In genomic region chr2:7905756-7906155, GRCh38 we compare ENCODE assay signal across 22 cellular contexts.
A peak's percentile ranks its signal among the peaks of the same experiment; 100 is the strongest.
DNase-seq lines count a peak whose midpoint lies in the region; ATAC-seq lines count a peak whose summit lies in the region.
"Had no signal": no experiment of that assay in that cellular context is flagged by ENCODE, and none has a peak within 500 bp of the region (broad histone marks: within the 10 kb centered on the region; RNA-seq: fewer than 3 reads in every experiment).

No MANE protein-coding gene starts in this region.

- no peak overlapping the region for H3K9ac ChIP-seq in neuronal stem cell (ENCODE audit: low read depth, low read length, poor library complexity)

- H3K27ac ChIP-seq in neuronal stem cell (replicated peaks; ENCODE audit: low read length), result no peak overlapping the region
- H3K27ac ChIP-seq: adrenal gland, dorsolateral prefrontal cortex, gastrocnemius medialis, PC-9, SK-N-MC, spleen, thoracic aorta had no signal

- no peak overlapping the region for H2AFZ ChIP-seq in neuronal stem cell (ENCODE audit: low read length)
- H2AFZ ChIP-seq: PC-9 had no signal

- no peak overlapping the region for H3K18ac ChIP-seq in neuronal stem cell (ENCODE audit: low read length)

- no peak overlapping the region for H3K4ac ChIP-seq in neuronal stem cell (ENCODE audit: low read length)

- H3K4me1 ChIP-seq in neuronal stem cell (ENCODE audit: control insufficient read depth in 2 of 2, insufficient read depth in 1 of 2, low read depth in 1 of 2, low read length in 2 of 2), result peaks cover 0 to 2% of the 10 kb centered on the region in 2 donors
- H3K4me1 ChIP-seq: adrenal gland, gastrocnemius medialis, spleen had no signal

- no peak overlapping the region for H3K14ac ChIP-seq in neuronal stem cell (ENCODE audit: low read length)

- no peak overlapping the region for H3K4me3 ChIP-seq in neuronal stem cell (ENCODE audit: low read length in 2 of 2)
- H3K4me3 ChIP-seq: adrenal gland, dorsolateral prefrontal cortex, gastrocnemius medialis, PC-9, SK-N-MC, spleen, thoracic aorta had no signal

- H2BK120ac ChIP-seq in neuronal stem cell (ENCODE audit: low read depth, low read length), result no peak overlapping the region

- peak; percentile 91 for DNase-seq in DMS153 (lab: John Stamatoyannopoulos, UW)
- DNase-seq in NCI-H1436 treated with DMSO at 0.1 percent for 48 hours (lab: John Stamatoyannopoulos, UW), result peak; percentile 58
- peak; percentile 17 for DNase-seq in NCI-H2196 treated with DMSO at 0.1 percent for 48 hours (lab: John Stamatoyannopoulos, UW; ENCODE audit: unreplicated experiment)
- peak; percentile 42 for DNase-seq in cerebellar cortex (ENCODE audit: low spot score)
- DNase-seq in neuronal stem cell (ENCODE audit: low spot score), result no peak
- DNase-seq in central memory CD4-positive, alpha-beta T cell, result no peak
- DNase-seq in SK-N-DZ (ENCODE audit: low spot score), result no peak
- DNase-seq: activated CD8-positive, alpha-beta memory T cell treated with anti-CD3 and anti-CD28 coated beads, Interleukin-2, amount 10 ng/mL, durations not matched to agents 7 days and 5 days; activated effector memory CD4-positive, alpha-beta T cell treated with Interleukin-2 at 50 U/mL for 16 hours; adrenal gland; gastrocnemius medialis; left cardiac atrium; NCI-H446; nephron progenitor cell; PC-9; spleen; stimulated activated CD8-positive, alpha-beta memory T cell treated with anti-CD3 and anti-CD28 coated beads, Interleukin-4, amount 100 ng/mL, for 48 hours; T-helper 9 cell had no signal

- no peaks in the 10 kb centered on the region for H3K79me1 ChIP-seq in neuronal stem cell (ENCODE audit: low read depth, low read length)

- no peak overlapping the region for H2BK15ac ChIP-seq in neuronal stem cell (ENCODE audit: low read length)

- no peaks in the 10 kb centered on the region for H3K36me3 ChIP-seq in neuronal stem cell (replicated peaks in 1 of 2; ENCODE audit: control insufficient read depth in 2 of 2, insufficient read depth in 2 of 2, low read length in 2 of 2)
- H3K36me3 ChIP-seq: adrenal gland, gastrocnemius medialis, spleen, thoracic aorta had no signal

- no peak overlapping the region for H4K8ac ChIP-seq in neuronal stem cell (ENCODE audit: low read depth, low read length)

- H2BK5ac ChIP-seq in neuronal stem cell (ENCODE audit: low read length), result no peak overlapping the region

- H3K27me3 ChIP-seq in neuronal stem cell (ENCODE audit: control insufficient read depth in 3 of 3, insufficient read depth in 3 of 3, low read depth in 1 of 3, low read length in 3 of 3), result no peaks in the 10 kb centered on the region
- H3K27me3 ChIP-seq: adrenal gland, gastrocnemius medialis had no signal

- no peak overlapping the region for H2BK12ac ChIP-seq in neuronal stem cell (ENCODE audit: low read length)

- WGBS in neuronal stem cell (ENCODE audit: extremely low coverage in 2 of 2, insufficient read length in 2 of 2, insufficient replicate concordance in 1 of 2), 2 donors, result no CpG with 5 or more reads among the region's 12 CpGs

- no peak overlapping the region for H3K23ac ChIP-seq in neuronal stem cell (ENCODE audit: low read depth, low read length, poor library complexity)

- no peak overlapping the region for H2AK5ac ChIP-seq in neuronal stem cell (ENCODE audit: low read depth, low read length)

- H3K9me3 ChIP-seq in neuronal stem cell (replicated peaks in 1 of 2; ENCODE audit: control insufficient read depth in 2 of 2, insufficient read depth in 1 of 2, low read depth in 1 of 2, low read length in 2 of 2), result no peaks in the 10 kb centered on the region
- H3K9me3 ChIP-seq: adrenal gland, gastrocnemius medialis, spleen, thoracic aorta had no signal

- no peak overlapping the region for H3K4me2 ChIP-seq in neuronal stem cell (ENCODE audit: insufficient read depth, low read length, poor library complexity, severe bottlenecking)
- H3K4me2 ChIP-seq: PC-9 had no signal

- no peak for ATAC-seq in activated CD4-positive, CD25-positive, alpha-beta regulatory T cell treated with anti-CD3 and anti-CD28 coated beads, Interleukin-2, amount 50 U/mL, for 24 hours
- ATAC-seq: activated CD8-positive, alpha-beta memory T cell treated with anti-CD3 and anti-CD28 coated beads, Interleukin-2, amount 10 ng/mL, durations not matched to agents 7 days and 5 days; gastrocnemius medialis; left cardiac atrium had no signal

- no peak overlapping the region for H4K91ac ChIP-seq in neuronal stem cell (ENCODE audit: low read depth, low read length, poor library complexity)

Comparison
In these comparisons a context has a peak if more than half of its experiments do, and no peak if none do; other contexts are left out.
1. DNase-seq: peak in DMS153 (single experiment), NCI-H1436 treated with DMSO at 0.1 percent for 48 hours (single experiment), NCI-H2196 treated with DMSO at 0.1 percent for 48 hours (single experiment) and cerebellar cortex (single experiment); none in neuronal stem cell (single experiment), central memory CD4-positive, alpha-beta T cell (single experiment) and SK-N-DZ (single experiment).